Comparison of ENCODE assay signal across 6 cellular contexts in genomic region chr15:29110176-29110575, GRCh38.
"Had no signal": no experiment of that assay in that cellular context is flagged by ENCODE, and none has a peak within 500 bp of the region (broad histone marks: within the 10 kb centered on the region; RNA-seq: fewer than 3 reads in every experiment).

No MANE protein-coding gene starts in this region.

- H3K9ac ChIP-seq: GM23248 had no signal

- ATAC-seq: K562 had no signal

- H2AFZ ChIP-seq: GM23248 had no signal

- DNase-seq: GM23248, GOT3, H7, HCEC 1CT, IMR-90 had no signal

- H3K27ac ChIP-seq: GM23248 had no signal

- H3K4me3 ChIP-seq: GM23248, K562 had no signal
